21 cellular contexts compared by ENCODE assay signal in the genomic region with DNA sequence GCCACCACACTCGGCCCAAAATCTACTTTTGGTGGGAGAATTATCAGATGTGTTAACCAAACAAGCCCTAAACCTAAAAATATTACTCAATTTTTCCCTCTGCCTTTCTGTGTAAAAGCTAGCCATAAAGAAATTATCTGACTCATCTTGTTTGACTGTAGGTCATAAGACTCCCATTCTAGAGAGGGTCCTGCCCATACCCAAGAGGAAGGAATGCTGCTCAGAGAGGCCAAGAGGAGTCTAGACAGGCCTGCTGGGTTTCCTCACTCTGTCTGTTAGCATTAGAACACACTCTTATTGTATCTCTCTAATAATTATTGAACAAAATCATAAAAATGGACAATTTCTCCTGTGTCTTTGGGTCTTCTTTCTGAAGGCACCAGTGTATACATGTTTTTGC. TPM values are rescaled to one million over a fixed set of nuclear protein-coding genes. Genes with fewer than 3 reads are reported as not detected.
A peak's percentile ranks its signal among the peaks of the same experiment; 100 is the strongest.
DNase-seq lines count a peak whose midpoint lies in the region; ATAC-seq and TF ChIP-seq lines count a peak whose summit lies in the region.
"Had no signal": no experiment of that assay in that cellular context is flagged by ENCODE, and none has a peak within 500 bp of the region (broad histone marks: within the 10 kb centered on the region; RNA-seq: fewer than 3 reads in every experiment).

No MANE protein-coding gene starts in this region.

- ATAC-seq in HG03095 (IDR thresholded peaks at IDR 0.05; ENCODE audit: unreplicated experiment), result no peak
- ATAC-seq: GM12878, Panc1 had no signal

- peak overlapping the region; percentile 64 for H2AFZ ChIP-seq in PC-9
- H2AFZ ChIP-seq in hepatocyte, result no peak overlapping the region
- H2AFZ ChIP-seq in smooth muscle cell (ENCODE audit: low read depth), result peak overlapping the region; percentile 50

- no peak overlapping the region for H3K27ac ChIP-seq in PC-9
- peak overlapping the region; percentile 29 for H3K27ac ChIP-seq in hepatocyte
- H3K27ac ChIP-seq in smooth muscle cell (ENCODE audit: low read depth), result peak overlapping the region; percentile 51
- H3K27ac ChIP-seq: SJCRH30 had no signal

- CTCF ChIA-PET in PC-9 (lab: Charles Lee), result no interaction called here

- no peaks in the 10 kb centered on the region for H3K79me2 ChIP-seq in PC-9 (ENCODE audit: low read depth)
- H3K79me2 ChIP-seq in hepatocyte, result no peaks in the 10 kb centered on the region
- no peaks in the 10 kb centered on the region for H3K79me2 ChIP-seq in smooth muscle cell (ENCODE audit: low read depth)

- H3K4me1 ChIP-seq in PC-9 (replicated peaks; ENCODE audit: insufficient read depth) (no peaks in the 10 kb centered on the region), hepatocyte (ENCODE audit: insufficient read depth) (no peaks in the 10 kb centered on the region), smooth muscle cell (ENCODE audit: low read depth) (no peaks in the 10 kb centered on the region)
- H3K4me1 ChIP-seq: BE2C, SJCRH30 had no signal

- no TSS peak for BruUV-seq in PC-9 (replicated peaks; lab: Mats Ljungman, UMichigan)

- H3K4me2 ChIP-seq in PC-9, result no peak overlapping the region
- H3K4me2 ChIP-seq in hepatocyte, result no peak overlapping the region
- H3K4me2 ChIP-seq in smooth muscle cell, result no peak overlapping the region

- 86% methylated on average over 1 of the region's 1 CpG for WGBS in hepatocyte (ENCODE audit: low lambda C conversion rate, missing lambda C conversion rate)
- 39% methylated on average over 1 of the region's 1 CpG for WGBS in smooth muscle cell (ENCODE audit: low lambda C conversion rate)

- POLR2A ChIA-PET in PC-9 (lab: Charles Lee; ENCODE audit: unreplicated experiment), result no interaction called here

- intact Hi-C loops in PC-9 (cut with micrococcal nuclease; ENCODE audit: unreplicated experiment), result no loop called here

- DNase-seq in PC-9, result no peak
- peak; percentile 72 for DNase-seq in choroid plexus epithelial cell (ENCODE audit: low read depth)
- DNase-seq in hepatocyte (ENCODE audit: low spot score), result peak; percentile 26
- no peak for DNase-seq in smooth muscle cell (lab: John Stamatoyannopoulos, UW; ENCODE audit: unreplicated experiment)
- DNase-seq in kidney tubule cell (ENCODE audit: low spot score), result no peak
- DNase-seq in NCI-H1417 (lab: John Stamatoyannopoulos, UW), result no peak
- DNase-seq: BE2C, DMS79 treated with DMSO at 0.1 percent for 48 hours, GOT3, HCEC 1CT, Kasumi-1, MG63, NCI-H1048, NCI-H1436, NCI-H187 treated with DMSO at 0.1 percent for 48 hours, NCI-H510A treated with DMSO at 0.1 percent for 48 hours, NCI-H748 treated with DMSO at 0.1 percent for 48 hours, SJCRH30 had no signal

- H4K20me1 ChIP-seq in PC-9 (ENCODE audit: insufficient read depth) (no peaks in the 10 kb centered on the region), hepatocyte (ENCODE audit: insufficient read depth, poor library complexity, severe bottlenecking) (no peaks in the 10 kb centered on the region), smooth muscle cell (ENCODE audit: low read depth) (no peaks in the 10 kb centered on the region)

- H3K27me3 ChIP-seq in PC-9 (ENCODE audit: insufficient read depth, low read depth), result no peaks in the 10 kb centered on the region
- H3K27me3 ChIP-seq in hepatocyte, result no peaks in the 10 kb centered on the region
- H3K27me3 ChIP-seq in smooth muscle cell (ENCODE audit: low read depth), result no peaks in the 10 kb centered on the region
- H3K27me3 ChIP-seq: BE2C, MG63, SJCRH30 had no signal

- H3K9me3 ChIP-seq in PC-9 (ENCODE audit: insufficient read depth, low read depth) (no peaks in the 10 kb centered on the region), hepatocyte (ENCODE audit: low read depth) (no peaks in the 10 kb centered on the region), smooth muscle cell (replicated peaks; ENCODE audit: low read depth) (no peaks in the 10 kb centered on the region)
- H3K9me3 ChIP-seq: BE2C, MG63, SJCRH30 had no signal

- H3K9me2 ChIP-seq in PC-9 (ENCODE audit: insufficient read depth) (no peaks in the 10 kb centered on the region), hepatocyte (replicated peaks; ENCODE audit: insufficient read depth) (no peaks in the 10 kb centered on the region)

- H3F3A ChIP-seq in PC-9 (ENCODE audit: insufficient read depth, low read depth) (no peaks in the 10 kb centered on the region), smooth muscle cell (ENCODE audit: low read depth) (no peaks in the 10 kb centered on the region)

- peak overlapping the region; percentile 23 for H3K9ac ChIP-seq in smooth muscle cell (ENCODE audit: low read depth)

- TF ChIP-seq CTCF in PC-9 (conservative IDR thresholded peaks at IDR 0.05) (no peak), choroid plexus epithelial cell (conservative IDR thresholded peaks at IDR 0.05; ENCODE audit: low read depth, low read length) (no peak), hepatocyte (IDR thresholded peaks at IDR 0.05; ENCODE audit: poor library complexity) (no peak), smooth muscle cell (IDR thresholded peaks at IDR 0.05; ENCODE audit: borderline replicate concordance, insufficient read depth, poor library complexity, severe bottlenecking) (no peak)

- no peaks in the 10 kb centered on the region for H3K36me3 ChIP-seq in PC-9 (ENCODE audit: low read depth)
- H3K36me3 ChIP-seq in hepatocyte (replicated peaks; ENCODE audit: insufficient read depth, low read depth), result no peaks in the 10 kb centered on the region
- no peaks in the 10 kb centered on the region for H3K36me3 ChIP-seq in smooth muscle cell (ENCODE audit: low read depth)
- H3K36me3 ChIP-seq: BE2C, MG63, SJCRH30 had no signal

- H3K4me3 ChIP-seq in PC-9 (no peak overlapping the region), choroid plexus epithelial cell (ENCODE audit: low read depth, low read length) (no peak overlapping the region), hepatocyte (no peak overlapping the region), smooth muscle cell (no peak overlapping the region)
- H3K4me3 ChIP-seq: GM12878, MG63, SJCRH30 had no signal

RNA-seq across cellular contexts. Expression of a gene that starts 26.1 kb away (rescaled TPM):
- 12.3 and 21.9 TPM in 2 replicates for total RNA-seq in PC-9 (2021)
- 1.7 and 2.9 TPM in 2 replicates for total RNA-seq in hepatocyte
- polyA plus RNA-seq in hepatocyte, result 4.2 and 4.5 TPM in 2 replicates
- total RNA-seq in smooth muscle cell, result 4.1 and 7.2 TPM in 2 replicates
- 1.5 and 7.9 TPM in 2 replicates for polyA plus RNA-seq in smooth muscle cell
- total RNA-seq: GM12878, SJCRH30 had no signal

Comparison
In these comparisons a context has a peak if more than half of its experiments do, and no peak if none do; other contexts are left out.
1. DNase-seq: peak in choroid plexus epithelial cell (single experiment) and hepatocyte (single experiment); none in PC-9 (0 of 2), smooth muscle cell (single experiment), kidney tubule cell (single experiment) and NCI-H1417 (0 of 3).